11 cellular contexts compared by ENCODE assay signal in genomic region chr12:104454997-104455396, GRCh38. TPM values are rescaled to one million over a fixed set of nuclear protein-coding genes. Genes with fewer than 3 reads are reported as not detected.
DNase-seq lines count a peak whose midpoint lies in the region; ATAC-seq and TF ChIP-seq lines count a peak whose summit lies in the region.
"Had no signal": no experiment of that assay in that cellular context is flagged by ENCODE, and none has a peak within 500 bp of the region (broad histone marks: within the 10 kb centered on the region; RNA-seq: fewer than 3 reads in every experiment).

No MANE protein-coding gene starts in this region.

- intact Hi-C loops in IMR-90 (cut with micrococcal nuclease) = no loop called here
- intact Hi-C loops in mammary epithelial cell (cut with micrococcal nuclease) = loop anchor here (5.0 to 10.0 kb wide), 3 partner anchors 92 to 650 kb away; partner anchors contain the start of gene WASHC4
- intact Hi-C loops in vagina (cut with DNase I) = no loop called here

- dilution Hi-C loops in IMR-90 (cut with HindIII; ENCODE audit: low sequenced_read_pairs, unreplicated experiment) (no loop called here), mammary epithelial cell (cut with HindIII; ENCODE audit: low sequenced_read_pairs) (loop anchor here (5.0 kb wide), 1 partner anchor 97 kb away; no protein-coding TSS in a partner anchor)

- TF ChIP-seq RAD21 in IMR-90 (IDR thresholded peaks at IDR 0.05; ENCODE audit: low read length) = no peak

- no peak overlapping the region for H3K18ac ChIP-seq in IMR-90 (ENCODE audit: low read depth, low read length)

- H2BK120ac ChIP-seq in IMR-90 (ENCODE audit: low read depth, low read length) = no peak overlapping the region

- H3K36me3 ChIP-seq in IMR-90 (ENCODE audit: control insufficient read depth, insufficient read depth, low read length) (no peaks in the 10 kb centered on the region), mammary epithelial cell (ENCODE audit: insufficient read depth, low read length) (no peaks in the 10 kb centered on the region), neural progenitor cell (no peaks in the 10 kb centered on the region), vagina (no peaks in the 10 kb centered on the region)
- H3K36me3 ChIP-seq: cardiac muscle cell, heart left ventricle had no signal

- TF ChIP-seq CTCF in IMR-90 (conservative IDR thresholded peaks at IDR 0.05; ENCODE audit: low read depth, low read length) (no peak), mammary epithelial cell (conservative IDR thresholded peaks at IDR 0.05 in 1 of 2, IDR thresholded peaks at IDR 0.05 in 1 of 2; ENCODE audit: extremely low read depth in 1 of 2, insufficient read depth in 1 of 2, low read depth in 1 of 2, low read length in 2 of 2) (no peak), neural progenitor cell (IDR thresholded peaks at IDR 0.05) (no peak), vagina (IDR thresholded peaks at IDR 0.05) (no peak)

- peak overlapping the region; percentile 93 for H3K4me3 Mint-ChIP-seq in neural progenitor cell

- POLR2A ChIA-PET in IMR-90 (lab: Charles Lee; ENCODE audit: unreplicated experiment) = no interaction called here

- no peaks in the 10 kb centered on the region for H3K9me3 Mint-ChIP-seq in neural progenitor cell

- H3F3A ChIP-seq in neural progenitor cell (ENCODE audit: low read depth) = peaks cover 13% of the 10 kb centered on the region

- no peak overlapping the region for H3K4me2 ChIP-seq in IMR-90 (ENCODE audit: low read depth, low read length)
- peak overlapping the region; percentile 87 for H3K4me2 ChIP-seq in mammary epithelial cell (ENCODE audit: insufficient read depth, low read depth, low read length)
- H3K4me2 ChIP-seq in neural progenitor cell = no peak overlapping the region

- no peak overlapping the region for H2AK9ac ChIP-seq in IMR-90 (replicated peaks; ENCODE audit: low read depth, low read length, poor library complexity)

- no TSS peak for BruUV-seq in IMR-90 (replicated peaks; lab: Mats Ljungman, UMichigan)
- BruUV-seq in mammary epithelial cell (replicated peaks; lab: Mats Ljungman, UMichigan) = no TSS peak

- peaks cover 33% of the 10 kb centered on the region for H3K4me1 Mint-ChIP-seq in neural progenitor cell

- H3K27ac ChIP-seq in IMR-90 (ENCODE audit: insufficient read depth, low read length) (no peak overlapping the region), mammary epithelial cell (ENCODE audit: insufficient read depth, low read depth, low read length) (peak overlapping the region; percentile 10), neural progenitor cell (no peak overlapping the region), vagina (no peak overlapping the region)
- H3K27ac ChIP-seq: cardiac muscle cell, heart left ventricle had no signal

- peaks cover under 1% of the 10 kb centered on the region for H3K36me3 Mint-ChIP-seq in neural progenitor cell

- no peak overlapping the region for H3K4ac ChIP-seq in IMR-90 (ENCODE audit: low read depth, low read length)

- ATAC-seq in IMR-90 (ENCODE audit: low read depth) (no peak), GM18861 (IDR thresholded peaks at IDR 0.05; ENCODE audit: unreplicated experiment) (no peak)
- ATAC-seq: heart left ventricle had no signal

- H2AFZ ChIP-seq in IMR-90 (replicated peaks; ENCODE audit: low read length, poor library complexity) (no peak overlapping the region), mammary epithelial cell (ENCODE audit: low read depth, low read length) (peak overlapping the region; percentile 43), neural progenitor cell (replicated peaks) (no peak overlapping the region)

- H2BK15ac ChIP-seq in IMR-90 (ENCODE audit: low read depth, low read length) = no peak overlapping the region

- H4K5ac ChIP-seq in IMR-90 (ENCODE audit: low read depth, low read length) = no peak overlapping the region

- H3K4me3 ChIP-seq in IMR-90 (ENCODE audit: insufficient read depth, low read depth, low read length) = no peak overlapping the region
- H3K4me3 ChIP-seq in mammary epithelial cell (replicated peaks in 1 of 3; ENCODE audit: insufficient read depth in 1 of 3, low read depth in 2 of 3, low read length in 3 of 3) = no peak overlapping the region
- H3K4me3 ChIP-seq in neural progenitor cell = no peak overlapping the region
- H3K4me3 ChIP-seq in vagina = no peak overlapping the region
- H3K4me3 ChIP-seq: cardiac muscle cell, heart left ventricle had no signal

- no peak overlapping the region for H3K56ac ChIP-seq in IMR-90 (ENCODE audit: extremely low read depth, insufficient read depth, low read length)

- peaks cover 8% of the 10 kb centered on the region for H3K27me3 Mint-ChIP-seq in neural progenitor cell (ENCODE audit: insufficient read depth, low read depth)

- peaks cover 2% of the 10 kb centered on the region; the same call in 1 of the 2 replicates for H3K4me1 ChIP-seq in IMR-90 (ENCODE audit: control insufficient read depth, insufficient read depth, low read length)
- H3K4me1 ChIP-seq in mammary epithelial cell (ENCODE audit: insufficient read depth, low read length) = peaks cover 30% of the 10 kb centered on the region
- H3K4me1 ChIP-seq in neural progenitor cell = peaks cover 23% of the 10 kb centered on the region
- H3K4me1 ChIP-seq in vagina = peaks cover 23% of the 10 kb centered on the region

- WGBS in IMR-90 (ENCODE audit: extremely low coverage in 2 of 2, insufficient read length in 1 of 2), 2 experiments = 100% methylated on average over 1 of the region's 1 CpG; no CpG with 5 or more reads in 1 of the 2 experiments
- 29% methylated on average over 1 of the region's 1 CpG for WGBS in mammary epithelial cell (ENCODE audit: low coverage, missing lambda C conversion rate)

- peaks cover 0 to 6% of the 10 kb centered on the region in 2 experiments; a peak in 1 of 4 replicates for H3K79me1 ChIP-seq in IMR-90 (ENCODE audit: low read depth in 1 of 2, low read length in 2 of 2)

- no peak overlapping the region for H2BK5ac ChIP-seq in IMR-90 (ENCODE audit: low read depth, low read length, poor library complexity, severe bottlenecking)

- no peaks in the 10 kb centered on the region for H4K20me1 ChIP-seq in IMR-90 (ENCODE audit: insufficient read depth, low read length)
- H4K20me1 ChIP-seq in mammary epithelial cell (ENCODE audit: insufficient read depth, low read length) = no peaks in the 10 kb centered on the region
- peaks cover 20% of the 10 kb centered on the region for H4K20me1 ChIP-seq in neural progenitor cell (ENCODE audit: low read depth)

- H4K91ac ChIP-seq in IMR-90 (ENCODE audit: insufficient read depth, low read depth, low read length) = no peak overlapping the region

- H3K27ac Mint-ChIP-seq in neural progenitor cell = no peak overlapping the region

- H3K79me2 ChIP-seq in mammary epithelial cell (ENCODE audit: insufficient read depth, low read length) (peaks cover 31% of the 10 kb centered on the region), neural progenitor cell (ENCODE audit: low read depth) (peaks cover 24% of the 10 kb centered on the region)

- peaks cover 22% of the 10 kb centered on the region for H3K27me3 ChIP-seq in IMR-90 (ENCODE audit: control insufficient read depth, insufficient read depth, low read length)
- no peaks in the 10 kb centered on the region for H3K27me3 ChIP-seq in mammary epithelial cell (ENCODE audit: insufficient read depth, low read length)
- H3K27me3 ChIP-seq in neural progenitor cell = peaks cover 25% of the 10 kb centered on the region
- H3K27me3 ChIP-seq in vagina = no peaks in the 10 kb centered on the region
- H3K27me3 ChIP-seq: cardiac muscle cell, heart left ventricle had no signal

- no peak overlapping the region for H2BK20ac ChIP-seq in IMR-90 (ENCODE audit: low read depth, low read length)

- in situ Hi-C loops in Caki2 (cut with HindIII; ENCODE audit: low pct_unique_long_range_greater_than_20kb, low sequenced_read_pairs) (no loop called here), IMR-90 (cut with MboI; ENCODE audit: low sequenced_read_pairs) (no loop called here), mammary epithelial cell (cut with MboI; ENCODE audit: low sequenced_read_pairs in 2 of 2) (no loop called here)

- TF ChIP-seq POLR2A in IMR-90 (IDR thresholded peaks at IDR 0.05; ENCODE audit: low read depth, low read length) (no peak), vagina (IDR thresholded peaks at IDR 0.05) (no peak)

- no peak overlapping the region for H3K9ac ChIP-seq in IMR-90 (ENCODE audit: low read depth, low read length)
- no peak overlapping the region for H3K9ac ChIP-seq in mammary epithelial cell (ENCODE audit: insufficient read depth, low read length)
- no peak overlapping the region for H3K9ac ChIP-seq in neural progenitor cell

- H3K9me1 ChIP-seq in IMR-90 (ENCODE audit: insufficient read depth, low read length) = peaks cover 7% of the 10 kb centered on the region

- DNase-seq in Caki2 (ENCODE audit: low read depth) = peak; percentile 58
- peak; percentile 44 for DNase-seq in IMR-90
- peak; percentile 90 for DNase-seq in mammary epithelial cell
- DNase-seq in neural progenitor cell (ENCODE audit: low spot score) = no peak
- no peak for DNase-seq in central memory CD4-positive, alpha-beta T cell
- DNase-seq in stimulated activated CD4-positive, alpha-beta T cell treated with anti-CD3 and anti-CD28 coated beads, Interleukin-1b, Interleukin-23, amount 100 ng/mL, for 48 hours = no peak
- DNase-seq in vagina (ENCODE audit: extremely low spot score in 2 of 2) = no peak
- DNase-seq: activated T-cell treated with anti-CD3 and anti-CD28 coated beads for 4 hours, heart left ventricle had no signal

- CTCF ChIA-PET in IMR-90 (lab: Yijun Ruan, JAX) (no interaction called here), mammary epithelial cell (lab: Charles Lee; ENCODE audit: low non-redundant PET) (no interaction called here)

- H3K9me3 ChIP-seq in IMR-90 (ENCODE audit: control insufficient read depth, insufficient read depth, low read length) (no peaks in the 10 kb centered on the region), mammary epithelial cell (replicated peaks; ENCODE audit: insufficient read depth, low read length) (no peaks in the 10 kb centered on the region), neural progenitor cell (ENCODE audit: low read depth) (no peaks in the 10 kb centered on the region), vagina (no peaks in the 10 kb centered on the region)

- H4K8ac ChIP-seq in IMR-90 (ENCODE audit: low read depth in 2 of 2, low read length in 2 of 2) = no peak overlapping the region

- H2AK5ac ChIP-seq in IMR-90 (ENCODE audit: low read depth, low read length) = no peak overlapping the region

- H3K23ac ChIP-seq in IMR-90 (ENCODE audit: low read depth, low read length) = no peak overlapping the region

- no peak overlapping the region for H3K14ac ChIP-seq in IMR-90 (replicated peaks; ENCODE audit: low read depth, low read length)

TF ChIP-seq in IMR-90, 13 proteins besides CTCF, POLR2A, EP300 and RAD21 (continues in another document):
- no peak for TF ChIP-seq RFX5 (IDR thresholded peaks at IDR 0.05; ENCODE audit: low read depth, low read length)

RNA-seq across cellular contexts. Expression of gene CHST11, which starts 1.8 kb away (rescaled TPM):
- 22.7 and 51.3 TPM in 2 replicates for total RNA-seq in Caki2 (2014; rRNA removed; shearing (Covaris generic); ENCODE audit: low replicate concordance)
- total RNA-seq in IMR-90 (2012; rRNA removed) (1.4 TPM in 2 replicates), mammary epithelial cell (10 to 100 TPM in 1 of 2 donors, 1 to 10 TPM in 1; 7.7 to 35.5 TPM), neural progenitor cell (ENCODE audit: low replicate concordance) (7.7 and 10.2 TPM in 2 replicates), vagina (40.0 TPM)
- polyA plus RNA-seq in IMR-90 (2012; rRNA removed) (2.7 and 4.3 TPM in 2 replicates), mammary epithelial cell (30.3 TPM)
- 2.5 and 2.8 TPM in 2 replicates for polyA plus RNA-seq in IMR-90 (2012; cell fraction: cytosol; rRNA removed)
- polyA plus RNA-seq in IMR-90 (2012; cell fraction: nucleus; rRNA removed; ENCODE audit: low replicate concordance) = 0.69 and 1.6 TPM in 2 replicates
- 64.5 TPM for polyA minus RNA-seq in mammary epithelial cell

Comparison
In these comparisons a context has a peak if more than half of its experiments do, and no peak if none do; other contexts are left out.
1. DNase-seq: peak in Caki2 (single experiment), IMR-90 (single experiment) and mammary epithelial cell (single experiment); none in neural progenitor cell (single experiment), central memory CD4-positive, alpha-beta T cell (single experiment), stimulated activated CD4-positive, alpha-beta T cell treated with anti-CD3 and anti-CD28 coated beads, Interleukin-1b, Interleukin-23, amount 100 ng/mL, for 48 hours (single experiment) and vagina (0 of 2).